ENCODE assay signal across 24 cellular contexts in the genomic region with DNA sequence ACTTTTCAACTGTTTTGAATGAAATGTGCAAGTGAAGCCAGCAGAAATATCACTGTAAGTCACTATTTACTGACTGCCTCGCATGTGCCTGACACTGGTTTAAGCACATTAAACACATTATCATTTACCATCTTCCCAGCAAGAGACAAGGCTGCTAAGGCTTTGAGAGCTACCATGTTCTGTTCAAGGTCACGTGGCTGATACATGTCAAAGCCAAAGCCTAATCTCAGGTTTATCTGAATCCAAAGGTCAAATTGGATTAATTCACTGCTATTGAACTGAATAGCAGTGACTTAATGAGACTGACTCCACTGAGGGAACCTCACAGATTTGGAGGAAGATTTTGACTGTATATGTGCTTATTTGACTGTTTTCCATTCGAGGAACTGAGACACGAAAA.
"Had no signal": no experiment of that assay in that cellular context is flagged by ENCODE, and none has a peak within 500 bp of the region (broad histone marks: within the 10 kb centered on the region; RNA-seq: fewer than 3 reads in every experiment).

No MANE protein-coding gene starts in this region.

- ATAC-seq: left colon; naive thymus-derived CD4-positive, alpha-beta T cell; pancreas had no signal

- H3K36me3 Mint-ChIP-seq: mesothelial cell of epicardium; naive thymus-derived CD4-positive, alpha-beta T cell had no signal

- DNase-seq: activated CD4-positive, alpha-beta T cell treated with anti-CD3 and anti-CD28 coated beads for 4 hours; activated CD4-positive, alpha-beta T cell treated with anti-CD3 and anti-CD28 coated beads, Interleukin-2, amount 50 U/mL, for 4 hours; activated effector memory CD4-positive, alpha-beta T cell treated with anti-CD3 and anti-CD28 coated beads, Interleukin-2, amount 50 U/mL, for 16 hours; activated naive CD4-positive, alpha-beta T cell treated with anti-CD3 and anti-CD28 coated beads, Interleukin-2, amount 50 U/mL, for 16 hours; activated T-cell treated with anti-CD3 and anti-CD28 coated beads for 4 hours; amygdala; effector CD8-positive, alpha-beta T cell; esophagus squamous epithelium; foreskin melanocyte; islet precursor cell; left colon; naive thymus-derived CD4-positive, alpha-beta T cell; pancreas; retina; spleen; stimulated activated naive CD4-positive, alpha-beta T cell treated with Interleukin-2 at 50 U/mL for 16 hours had no signal

- H2AFZ ChIP-seq: hepatocyte had no signal

- H3K9me3 ChIP-seq: esophagus squamous epithelium, pancreas, prostate gland, spleen, tibial nerve had no signal

- H3K36me3 ChIP-seq: esophagus squamous epithelium, pancreas, prostate gland, spleen, tibial nerve had no signal

- H3K79me2 ChIP-seq: hepatocyte had no signal

- H3K27ac ChIP-seq: epithelial cell of prostate, esophagus squamous epithelium, hepatocyte, pancreas, prostate gland, spleen, tibial nerve, VCaP had no signal

- H3K4me1 ChIP-seq: pancreas, prostate gland had no signal

- H3K4me3 ChIP-seq: esophagus squamous epithelium, hepatocyte, lung, pancreas, prostate gland, spleen, tibial nerve had no signal

- H3K4me2 ChIP-seq: hepatocyte had no signal

- H3K27ac Mint-ChIP-seq: mesothelial cell of epicardium; naive thymus-derived CD4-positive, alpha-beta T cell had no signal

- H3K27me3 ChIP-seq: esophagus squamous epithelium, hepatocyte, pancreas, spleen, tibial nerve had no signal

- H3K4me3 Mint-ChIP-seq: central memory CD8-positive, alpha-beta T cell; mesothelial cell of epicardium; naive thymus-derived CD4-positive, alpha-beta T cell had no signal

- H3K27me3 Mint-ChIP-seq: central memory CD8-positive, alpha-beta T cell had no signal

- H3K9me3 Mint-ChIP-seq: central memory CD8-positive, alpha-beta T cell; mesothelial cell of epicardium; naive thymus-derived CD4-positive, alpha-beta T cell had no signal
